Comparison of ENCODE assay signal across 30 cellular contexts in genomic region chr7:128231677-128232076, GRCh38. TPM values are rescaled to one million over a fixed set of nuclear protein-coding genes. Genes with fewer than 3 reads are reported as not detected.
A peak's percentile ranks its signal among the peaks of the same experiment; 100 is the strongest.
DNase-seq lines count a peak whose midpoint lies in the region; ATAC-seq, FAIRE-seq and TF ChIP-seq lines count a peak whose summit lies in the region.
"Had no signal": no experiment of that assay in that cellular context is flagged by ENCODE, and none has a peak within 500 bp of the region (broad histone marks: within the 10 kb centered on the region; RNA-seq: fewer than 3 reads in every experiment).

No MANE protein-coding gene starts in this region.

- TF ChIP-seq CTCF in A549 (IDR thresholded peaks at IDR 0.05) (no peak), VCaP (conservative IDR thresholded peaks at IDR 0.05) (no peak), chondrocyte (IDR thresholded peaks at IDR 0.05) (no peak)

- CTCF ChIA-PET in A549 (lab: Yijun Ruan, JAX) = interaction anchor here (1.8 to 3.3 kb wide), 2 partner anchors 22 to 24 kb away, joined by 4 to 12 read pairs; no protein-coding TSS in a partner anchor

- no peak for FAIRE-seq in A549 (lab: Jason Lieb, UNC)
- FAIRE-seq: GM12878, GM12892, GM18507 had no signal

- peaks cover 1% of the 10 kb centered on the region; the same call in 2 of the 3 replicates for H3K4me1 ChIP-seq in A549
- H3K4me1 ChIP-seq: BE2C had no signal

- H3K36me3 Mint-ChIP-seq in chondrocyte (ENCODE audit: low read depth) = no peaks in the 10 kb centered on the region
- H3K36me3 Mint-ChIP-seq: CD4-positive, alpha-beta memory T cell; CD4-positive, CD25-positive, alpha-beta regulatory T cell had no signal

- no peak for TF ChIP-seq RAD21 in A549 (conservative IDR thresholded peaks at IDR 0.05 in 1 of 2, IDR thresholded peaks at IDR 0.05 in 1 of 2)

- no peak overlapping the region for H3K4me3 ChIP-seq in A549
- H3K4me3 ChIP-seq: BLaER1, GM12878 had no signal

- H3K9me3 Mint-ChIP-seq in chondrocyte (ENCODE audit: low read depth) = no peaks in the 10 kb centered on the region
- H3K9me3 Mint-ChIP-seq: CD4-positive, alpha-beta memory T cell; CD8-positive, alpha-beta memory T cell had no signal

- H3K27me3 Mint-ChIP-seq in chondrocyte (ENCODE audit: low read depth) = peaks cover 18% of the 10 kb centered on the region

- TF ChIP-seq POLR2A in A549 (IDR thresholded peaks at IDR 0.05; ENCODE audit: low read length) = no peak

- WGBS in A549 (ENCODE audit: missing lambda C conversion rate) = 67% methylated on average over 6 of the region's 6 CpGs

- POLR2A ChIA-PET in A549 (lab: Yijun Ruan, JAX) = no interaction called here

- H3K4me2 ChIP-seq in A549 = no peak overlapping the region
- H3K4me2 ChIP-seq: BLaER1 had no signal

- no peak for TF ChIP-seq EP300 in A549 (IDR thresholded peaks at IDR 0.05)

- H3K4me3 Mint-ChIP-seq in chondrocyte (ENCODE audit: unreplicated experiment) = no peak overlapping the region
- H3K4me3 Mint-ChIP-seq: CD14-positive monocyte; CD4-positive, alpha-beta memory T cell; CD4-positive, CD25-positive, alpha-beta regulatory T cell; CD8-positive, alpha-beta memory T cell had no signal

- DNase-seq in A549 (ENCODE audit: low read depth in 1 of 2, low spot score in 1 of 2) = no peak
- peak; percentile 1 for DNase-seq in chondrocyte (ENCODE audit: low spot score)
- DNase-seq in UCSD-AML1 (lab: John Stamatoyannopoulos, UW; ENCODE audit: unreplicated experiment) = no peak
- DNase-seq: ACHN; BE2C; C1 segment of cervical spinal cord; CD4-positive, alpha-beta memory T cell; CD4-positive, CD25-positive, alpha-beta regulatory T cell; CD8-positive, alpha-beta memory T cell; COR-L47; DMS 273 treated with DMSO at 0.1 percent for 48 hours; DMS153; DMS53; DMS79; DND-41; EL; GDM1 had no signal

- no peaks in the 10 kb centered on the region for H3K9me3 ChIP-seq in A549
- H3K9me3 ChIP-seq: BE2C, BLaER1 had no signal

- no peak overlapping the region for H3K27ac Mint-ChIP-seq in chondrocyte (ENCODE audit: unreplicated experiment)
- H3K27ac Mint-ChIP-seq: CD14-positive monocyte; CD4-positive, alpha-beta memory T cell; CD4-positive, CD25-positive, alpha-beta regulatory T cell; CD8-positive, alpha-beta memory T cell had no signal

- ATAC-seq in A549 (no peak), HG02970 (IDR thresholded peaks at IDR 0.05; ENCODE audit: low FRiP score, unreplicated experiment) (no peak)
- ATAC-seq: GM12878 had no signal

- no peak overlapping the region for H3K27ac ChIP-seq in A549
- peak overlapping the region; percentile 73 for H3K27ac ChIP-seq in VCaP
- H3K27ac ChIP-seq: 22Rv1, BLaER1 had no signal

- H3K4me1 Mint-ChIP-seq in chondrocyte (ENCODE audit: low read depth) = peaks cover 23% of the 10 kb centered on the region

TF ChIP-seq in A549, 52 proteins besides CTCF, POLR2A, EP300 and RAD21:
- TF ChIP-seq TP53 (CRISPR knock-in tag; IDR thresholded peaks at IDR 0.05) (no peak), MAZ (IDR thresholded peaks at IDR 0.05; ENCODE audit: borderline replicate concordance, low read depth, low read length) (no peak), ZC3H11A (IDR thresholded peaks at IDR 0.05) (peak; percentile 58)
- TF ChIP-seq, protein P1, sequence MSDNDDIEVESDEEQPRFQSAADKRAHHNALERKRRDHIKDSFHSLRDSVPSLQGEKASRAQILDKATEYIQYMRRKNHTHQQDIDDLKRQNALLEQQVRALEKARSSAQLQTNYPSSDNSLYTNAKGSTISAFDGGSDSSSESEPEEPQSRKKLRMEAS (IDR thresholded peaks at IDR 0.05) = no peak
TF ChIP-seq in A549: peak in this region for 1.

RNA-seq across cellular contexts. Expression of gene LEP, which starts 9.4 kb away (rescaled TPM):
- polyA plus RNA-seq in A549 (2011; rRNA removed) (not detected in 2 replicates), A549 (2017; fragmentation: RNase III; extraction: RNeasy Plus Mini Kit Qiagen cat#74134 plus additional on column Dnase treatment) (not detected in 3 replicates)
- polyA plus RNA-seq in A549 (2012; cell fraction: cytosol; rRNA removed) = not detected in 2 replicates
- polyA plus RNA-seq in A549 (2012; cell fraction: nucleus; rRNA removed) = not detected in 2 replicates
- polyA minus RNA-seq in A549 (2011; rRNA and poly(A)+ RNA removed) = not detected in 2 replicates
- total RNA-seq in chondrocyte = not detected in 3 replicates
- total RNA-seq: A172; A673; CD4-positive, alpha-beta memory T cell; CD4-positive, CD25-positive, alpha-beta regulatory T cell; CD8-positive, alpha-beta memory T cell; Daoy; G401; GM12878 had no signal
- polyA plus RNA-seq: AG04450; CD4-positive, alpha-beta memory T cell; CD4-positive, CD25-positive, alpha-beta regulatory T cell; CD8-positive, alpha-beta memory T cell; GM12878 had no signal
